ENCODE assay signal across 9 cellular contexts in genomic region chr1:6445062-6445763, GRCh38. TPM values are rescaled to one million over a fixed set of nuclear protein-coding genes. Genes with fewer than 3 reads are reported as not detected.
A peak's percentile ranks its signal among the peaks of the same experiment; 100 is the strongest.
DNase-seq lines count a peak whose midpoint lies in the region; ATAC-seq and TF ChIP-seq lines count a peak whose summit lies in the region.
"Had no signal": no experiment of that assay in that cellular context is flagged by ENCODE, and none has a peak within 500 bp of the region (broad histone marks: within the 10 kb centered on the region; RNA-seq: fewer than 3 reads in every experiment).

No MANE protein-coding gene starts in this region.

- H3K4me1 ChIP-seq in A673 (ENCODE audit: insufficient read depth, low read length, poor library complexity, severe bottlenecking) = no peaks in the 10 kb centered on the region

- peak; percentile 41 for DNase-seq in stimulated activated CD4-positive, alpha-beta T cell treated with anti-CD3 and anti-CD28 coated beads, Interleukin-1b, Interleukin-23, amount 100 ng/mL, for 48 hours
- DNase-seq in stimulated activated CD4-positive, alpha-beta T cell treated with anti-CD3 and anti-CD28 coated beads, Interleukin-4, amount 100 ng/mL, for 4 hours = no peak
- DNase-seq in fibroblast of pulmonary artery (ENCODE audit: low read depth) = peak; percentile 54
- DNase-seq in stimulated activated effector memory CD8-positive, alpha-beta T cell treated with anti-CD3 and anti-CD28 coated beads, Interleukin-12 subunit alpha, Interleukin-12 subunit beta, amount 100 ng/mL, for 72 hours (ENCODE audit: low spot score in 2 of 2) = no peak
- DNase-seq in A673 (ENCODE audit: low spot score) = no peak

- H3K4me3 ChIP-seq in WI38 (ENCODE audit: low read depth, low read length) = no peak overlapping the region
- H3K4me3 ChIP-seq in fibroblast of pulmonary artery (replicated peaks; ENCODE audit: low read depth, low read length) = no peak overlapping the region
- no peak overlapping the region for H3K4me3 ChIP-seq in A673 (ENCODE audit: low read depth, low read length, poor library complexity, severe bottlenecking)

- peak; percentile 22 for ATAC-seq in stimulated activated effector memory CD8-positive, alpha-beta T cell treated with anti-CD3 and anti-CD28 coated beads, Interleukin-12 subunit alpha, Interleukin-12 subunit beta, amount 100 ng/mL, for 72 hours
- ATAC-seq in GM19351 (IDR thresholded peaks at IDR 0.05; ENCODE audit: unreplicated experiment) (no peak), GM21367 (IDR thresholded peaks at IDR 0.05; ENCODE audit: unreplicated experiment) (no peak)

- TF ChIP-seq CTCF in WI38 (IDR thresholded peaks at IDR 0.05; ENCODE audit: low read depth, low read length) (peak; percentile 61), fibroblast of pulmonary artery (IDR thresholded peaks at IDR 0.05; ENCODE audit: low read length, missing control alignments) (peak; percentile 60), A673 (conservative IDR thresholded peaks at IDR 0.05; ENCODE audit: low read depth, low read length) (no peak)

- H3K36me3 Mint-ChIP-seq in stimulated activated effector memory CD8-positive, alpha-beta T cell treated with anti-CD3 and anti-CD28 coated beads, Interleukin-12 subunit alpha, Interleukin-12 subunit beta, amount 100 ng/mL, for 72 hours = no peaks in the 10 kb centered on the region

- H3K9me3 Mint-ChIP-seq in stimulated activated effector memory CD8-positive, alpha-beta T cell treated with anti-CD3 and anti-CD28 coated beads, Interleukin-12 subunit alpha, Interleukin-12 subunit beta, amount 100 ng/mL, for 72 hours = no peaks in the 10 kb centered on the region

- intact Hi-C loops in A673 (cut with micrococcal nuclease; ENCODE audit: unreplicated experiment) = no loop called here

- BruUV-seq in A673 (replicated peaks; lab: Mats Ljungman, UMichigan) = no TSS peak

- peaks cover 27% of the 10 kb centered on the region for H3K4me1 Mint-ChIP-seq in stimulated activated effector memory CD8-positive, alpha-beta T cell treated with anti-CD3 and anti-CD28 coated beads, Interleukin-12 subunit alpha, Interleukin-12 subunit beta, amount 100 ng/mL, for 72 hours

- H3K9me3 ChIP-seq in A673 (ENCODE audit: low read depth, low read length, poor library complexity, severe bottlenecking) = no peaks in the 10 kb centered on the region

- no peak overlapping the region for H3K27ac ChIP-seq in A673 (ENCODE audit: low read depth, low read length, poor library complexity, severe bottlenecking)

- no peak overlapping the region for H3K27ac Mint-ChIP-seq in stimulated activated effector memory CD8-positive, alpha-beta T cell treated with anti-CD3 and anti-CD28 coated beads, Interleukin-12 subunit alpha, Interleukin-12 subunit beta, amount 100 ng/mL, for 72 hours

- no peak overlapping the region for H3K4me3 Mint-ChIP-seq in stimulated activated effector memory CD8-positive, alpha-beta T cell treated with anti-CD3 and anti-CD28 coated beads, Interleukin-12 subunit alpha, Interleukin-12 subunit beta, amount 100 ng/mL, for 72 hours

- CTCF ChIA-PET in A673 (lab: Charles Lee) = interaction anchor here (1.2 kb wide), 1 partner anchor 22 kb away, joined by 4 read pairs; no protein-coding TSS in a partner anchor

- POLR2A ChIA-PET in A673 (lab: Charles Lee; ENCODE audit: low non-redundant PET) = no interaction called here

- H3K27me3 ChIP-seq in A673 (replicated peaks; ENCODE audit: insufficient read depth, low read depth, low read length, poor library complexity) = peaks cover 40% of the 10 kb centered on the region

- no peaks in the 10 kb centered on the region for H3K36me3 ChIP-seq in A673 (ENCODE audit: insufficient read depth, low read length, poor library complexity, severe bottlenecking)

RNA-seq across cellular contexts. Expression of gene ESPN, which starts 20.6 kb away (rescaled TPM):
- not detected in 2 replicates for total RNA-seq in A673 (2021)

RNA-seq across cellular contexts. Expression of gene TNFRSF25, which starts 20.8 kb away (rescaled TPM):
- total RNA-seq in A673 (2021) = 0.97 and 1.5 TPM in 2 replicates

RNA-seq across cellular contexts. Expression of gene HES2, which starts 25.5 kb away (rescaled TPM):
- not detected in 2 replicates for total RNA-seq in A673 (2021)
- total RNA-seq: skeletal muscle tissue had no signal

RNA-seq across cellular contexts. Expression of gene PLEKHG5, which starts 46.3 kb away (rescaled TPM):
- total RNA-seq in A673 (2021) = 0.86 and 2.3 TPM in 2 replicates

RNA-seq across cellular contexts. Expression of gene ACOT7, which starts 51.6 kb away (rescaled TPM):
- total RNA-seq in A673 (2021) = 129 and 132 TPM in 2 replicates

Comparison
In these comparisons a context has a peak if more than half of its experiments do, and no peak if none do; other contexts are left out.
1. DNase-seq: peak in stimulated activated CD4-positive, alpha-beta T cell treated with anti-CD3 and anti-CD28 coated beads, Interleukin-1b, Interleukin-23, amount 100 ng/mL, for 48 hours (single experiment) and fibroblast of pulmonary artery (single experiment); none in stimulated activated CD4-positive, alpha-beta T cell treated with anti-CD3 and anti-CD28 coated beads, Interleukin-4, amount 100 ng/mL, for 4 hours (0 of 2), stimulated activated effector memory CD8-positive, alpha-beta T cell treated with anti-CD3 and anti-CD28 coated beads, Interleukin-12 subunit alpha, Interleukin-12 subunit beta, amount 100 ng/mL, for 72 hours (0 of 2) and A673 (single experiment).